In genomic region chr1:9726905-9727595, GRCh38 we compare ENCODE assay signal across 14 cellular contexts.
DNase-seq lines count a peak whose midpoint lies in the region; ATAC-seq, FAIRE-seq and TF ChIP-seq lines count a peak whose summit lies in the region.
"Had no signal": no experiment of that assay in that cellular context is flagged by ENCODE, and none has a peak within 500 bp of the region (broad histone marks: within the 10 kb centered on the region; RNA-seq: fewer than 3 reads in every experiment).

No MANE protein-coding gene starts in this region.

- no peaks in the 10 kb centered on the region for H3K27me3 Mint-ChIP-seq in IgD-negative memory B cell
- H3K27me3 Mint-ChIP-seq in central memory CD8-positive, alpha-beta T cell, result no peaks in the 10 kb centered on the region
- no peaks in the 10 kb centered on the region for H3K27me3 Mint-ChIP-seq in stimulated activated naive B cell treated with anti-CD40 and anti-IgM and Interleukin-4, amounts not matched to agents 10 μg/mL and 1 μg/mL and 100 μg/mL, for 72 hours

- intact Hi-C loops in kidney (cut with DNase I), result loop anchor here (10.0 kb wide), 1 partner anchor 138 kb away; no protein-coding TSS in a partner anchor

- H3K4me3 ChIP-seq in kidney (ENCODE audit: low read length in 2 of 2), result no peak overlapping the region
- H3K4me3 ChIP-seq: spleen had no signal

- H3K4me1 ChIP-seq in kidney (ENCODE audit: control insufficient read depth in 1 of 2, insufficient read depth in 1 of 2, low read depth in 1 of 2, low read length in 2 of 2), result no peaks in the 10 kb centered on the region

- H3K4me3 Mint-ChIP-seq in IgD-negative memory B cell, result no peak overlapping the region
- no peak overlapping the region for H3K4me3 Mint-ChIP-seq in central memory CD8-positive, alpha-beta T cell
- no peak overlapping the region for H3K4me3 Mint-ChIP-seq in stimulated activated naive B cell treated with anti-CD40 and anti-IgM and Interleukin-4, amounts not matched to agents 10 μg/mL and 1 μg/mL and 100 μg/mL, for 72 hours

- no peak for TF ChIP-seq CTCF in kidney (IDR thresholded peaks at IDR 0.05; ENCODE audit: borderline replicate concordance, extremely low read depth, insufficient read depth)

- H3K27ac ChIP-seq in kidney (ENCODE audit: low read depth in 2 of 2, low read length in 2 of 2), result no peak overlapping the region
- H3K27ac ChIP-seq: HL-60 had no signal

- DNase-seq in activated naive CD4-positive, alpha-beta T cell treated with anti-CD3 and anti-CD28 coated beads, Interleukin-2, amount 50 U/mL, for 72 hours (ENCODE audit: low spot score in 2 of 2), result no peak
- DNase-seq in activated naive CD4-positive, alpha-beta T cell (lab: John Stamatoyannopoulos, UW), result no peak
- DNase-seq in central memory CD8-positive, alpha-beta T cell (ENCODE audit: low spot score in 2 of 2), result no peak
- DNase-seq in stimulated activated naive B cell treated with anti-CD40 and anti-IgM and Interleukin-4, amounts not matched to agents 10 μg/mL and 1 μg/mL and 100 μg/mL, for 72 hours, result no peak
- DNase-seq in kidney, result no peak
- no peak for DNase-seq in pons (ENCODE audit: low spot score)
- DNase-seq: DMS153; effector CD4-positive, alpha-beta T cell; NCI-H1436 treated with DMSO at 0.1 percent for 48 hours; NCI-H446; spleen had no signal

- peaks cover 0 to 3% of the 10 kb centered on the region in 2 donors for H3K9me3 ChIP-seq in kidney (ENCODE audit: control insufficient read depth in 1 of 2, low read length in 2 of 2)

- H3K36me3 Mint-ChIP-seq in activated naive CD4-positive, alpha-beta T cell treated with anti-CD3 and anti-CD28 coated beads, Interleukin-2, amount 50 U/mL, for 72 hours, result peaks cover 46 to 77% of the 10 kb centered on the region in 2 donors
- H3K36me3 Mint-ChIP-seq in IgD-negative memory B cell, result peaks cover 7% of the 10 kb centered on the region
- H3K36me3 Mint-ChIP-seq in central memory CD8-positive, alpha-beta T cell (ENCODE audit: insufficient read depth), result peaks cover 80% of the 10 kb centered on the region
- peaks cover 73 to 86% of the 10 kb centered on the region in 2 donors for H3K36me3 Mint-ChIP-seq in stimulated activated naive B cell treated with anti-CD40 and anti-IgM and Interleukin-4, amounts not matched to agents 10 μg/mL and 1 μg/mL and 100 μg/mL, for 72 hours

- H3K36me3 ChIP-seq in kidney (ENCODE audit: control insufficient read depth in 1 of 2, insufficient read depth in 2 of 2, low read length in 2 of 2), result peaks cover 15 to 41% of the 10 kb centered on the region in 2 donors

- FAIRE-seq in kidney (lab: Jason Lieb, UNC), result no peak

- peaks cover 20 to 24% (median 21%) of the 10 kb centered on the region in 3 donors for H3K4me1 Mint-ChIP-seq in IgD-negative memory B cell
- H3K4me1 Mint-ChIP-seq in central memory CD8-positive, alpha-beta T cell, result peaks cover 36% of the 10 kb centered on the region
- peaks cover 32 to 57% of the 10 kb centered on the region in 2 donors for H3K4me1 Mint-ChIP-seq in stimulated activated naive B cell treated with anti-CD40 and anti-IgM and Interleukin-4, amounts not matched to agents 10 μg/mL and 1 μg/mL and 100 μg/mL, for 72 hours

- peaks cover 0 to 4% of the 10 kb centered on the region in 2 donors for H3K9me3 Mint-ChIP-seq in activated naive CD4-positive, alpha-beta T cell treated with anti-CD3 and anti-CD28 coated beads, Interleukin-2, amount 50 U/mL, for 72 hours
- H3K9me3 Mint-ChIP-seq in IgD-negative memory B cell, result no peaks in the 10 kb centered on the region
- no peaks in the 10 kb centered on the region for H3K9me3 Mint-ChIP-seq in central memory CD8-positive, alpha-beta T cell
- peaks cover 0 to 3% of the 10 kb centered on the region in 2 donors for H3K9me3 Mint-ChIP-seq in stimulated activated naive B cell treated with anti-CD40 and anti-IgM and Interleukin-4, amounts not matched to agents 10 μg/mL and 1 μg/mL and 100 μg/mL, for 72 hours

- H3K9ac ChIP-seq in kidney (ENCODE audit: low read length in 2 of 2), result no peak overlapping the region

- H3K27ac Mint-ChIP-seq in activated naive CD4-positive, alpha-beta T cell treated with anti-CD3 and anti-CD28 coated beads, Interleukin-2, amount 50 U/mL, for 72 hours, result peak overlapping the region; percentile 88 to 89
- H3K27ac Mint-ChIP-seq in IgD-negative memory B cell, result peak overlapping the region; percentile 39 to 81 (median 50)
- H3K27ac Mint-ChIP-seq in central memory CD8-positive, alpha-beta T cell (ENCODE audit: low read depth), result peak overlapping the region; percentile 19
- H3K27ac Mint-ChIP-seq in stimulated activated naive B cell treated with anti-CD40 and anti-IgM and Interleukin-4, amounts not matched to agents 10 μg/mL and 1 μg/mL and 100 μg/mL, for 72 hours, result peak overlapping the region; percentile 90

- ATAC-seq in activated naive CD4-positive, alpha-beta T cell treated with anti-CD3 and anti-CD28 coated beads, Interleukin-2, amount 50 U/mL, for 72 hours, result no peak
- ATAC-seq in central memory CD8-positive, alpha-beta T cell (replicated peaks; ENCODE audit: extremely low read depth, poor library complexity, severe bottlenecking), result no peak
- no peak for ATAC-seq in stimulated activated naive B cell treated with anti-CD40 and anti-IgM and Interleukin-4, amounts not matched to agents 10 μg/mL and 1 μg/mL and 100 μg/mL, for 72 hours (replicated peaks)
- ATAC-seq in HG03196 (IDR thresholded peaks at IDR 0.05; ENCODE audit: unreplicated experiment), result no peak

Comparison
In these comparisons a context has a peak if more than half of its experiments do, and no peak if none do; other contexts are left out.
1. H3K27ac Mint-ChIP-seq: peak in every context shown above with its lines; median percentile 90 in stimulated activated naive B cell treated with anti-CD40 and anti-IgM and Interleukin-4, amounts not matched to agents 10 μg/mL and 1 μg/mL and 100 μg/mL, for 72 hours; 88 in activated naive CD4-positive, alpha-beta T cell treated with anti-CD3 and anti-CD28 coated beads, Interleukin-2, amount 50 U/mL, for 72 hours; 50 in IgD-negative memory B cell; 19 in central memory CD8-positive, alpha-beta T cell.